32 cellular contexts compared by ENCODE assay signal in the genomic region with DNA sequence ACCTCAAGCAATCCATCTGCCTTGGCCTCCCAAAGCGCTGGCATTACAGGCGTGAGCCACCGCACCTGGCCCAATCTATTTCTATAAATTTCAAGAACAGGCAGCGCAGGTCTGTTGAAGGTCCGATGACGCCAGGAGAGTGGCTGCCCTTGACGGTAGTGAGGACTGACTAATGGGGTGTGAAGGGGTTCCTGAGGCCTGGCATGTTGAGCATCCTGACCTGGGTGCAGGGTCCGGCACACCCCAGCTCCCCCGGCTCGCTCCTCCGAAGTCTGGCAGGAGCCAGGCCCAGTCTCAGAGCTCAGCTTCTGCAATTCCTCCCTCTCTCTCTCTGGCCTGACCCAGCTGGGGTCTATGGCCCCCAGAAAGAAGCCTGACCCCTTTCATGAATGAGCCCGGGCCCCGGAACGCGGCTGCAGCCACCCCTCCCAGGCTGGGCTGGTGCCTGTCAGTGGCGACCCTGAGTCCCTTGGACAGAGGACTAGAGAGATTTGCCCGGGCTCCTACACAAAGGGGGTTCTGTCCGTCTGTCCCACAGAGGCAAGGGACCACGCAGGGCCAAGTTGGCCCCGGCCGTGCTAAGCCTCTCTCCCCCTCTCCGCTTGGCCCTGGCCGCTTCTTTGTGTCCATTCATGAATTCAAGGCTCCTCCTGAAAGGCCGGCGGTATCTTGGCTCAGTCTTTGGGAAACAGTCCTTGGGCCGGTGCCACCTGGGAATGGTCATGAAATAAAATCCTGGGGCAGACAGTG. TPM values are rescaled to one million over a fixed set of nuclear protein-coding genes. Genes with fewer than 3 reads are reported as not detected.
DNase-seq lines count a peak whose midpoint lies in the region; ATAC-seq and TF ChIP-seq lines count a peak whose summit lies in the region.
"Had no signal": no experiment of that assay in that cellular context is flagged by ENCODE, and none has a peak within 500 bp of the region (broad histone marks: within the 10 kb centered on the region; RNA-seq: fewer than 3 reads in every experiment).

No MANE protein-coding gene starts in this region.

- H3K4me3 Mint-ChIP-seq in progenitor cell of endocrine pancreas (ENCODE audit: low read depth): no peak overlapping the region
- H3K4me3 Mint-ChIP-seq: activated naive CD8-positive, alpha-beta T cell treated with anti-CD3 and anti-CD28 coated beads, Interleukin-2, amount 10 ng/mL, durations not matched to agents 7 days and 5 days; activated T-cell treated with anti-CD3 and anti-CD28 coated beads, Interleukin-2, amount 50 U/mL, for 24 hours; central memory CD8-positive, alpha-beta T cell; H9; mesothelial cell of epicardium; naive thymus-derived CD4-positive, alpha-beta T cell; stimulated activated naive CD8-positive, alpha-beta T cell treated with anti-CD3 and anti-CD28 coated beads, Interleukin-15, Interleukin-2, amounts not matched to agents 100 ng/mL and 50 ng/mL, for 24 hours; T-helper 17 cell had no signal

- H3K4me1 Mint-ChIP-seq in progenitor cell of endocrine pancreas (ENCODE audit: low read depth): no peaks in the 10 kb centered on the region
- H3K4me1 Mint-ChIP-seq: activated naive CD8-positive, alpha-beta T cell treated with anti-CD3 and anti-CD28 coated beads, Interleukin-2, amount 10 ng/mL, durations not matched to agents 7 days and 5 days; central memory CD8-positive, alpha-beta T cell; mesothelial cell of epicardium; naive thymus-derived CD4-positive, alpha-beta T cell; T-helper 17 cell had no signal

- peaks cover 2% of the 10 kb centered on the region for H3K27me3 ChIP-seq in layer of hippocampus (ENCODE audit: control insufficient read depth, insufficient read depth, low read length)
- H3K27me3 ChIP-seq: BE2C, gastrocnemius medialis, vagina had no signal

- H3K27me3 Mint-ChIP-seq in progenitor cell of endocrine pancreas: peaks cover 7% of the 10 kb centered on the region
- H3K27me3 Mint-ChIP-seq: activated T-cell treated with anti-CD3 and anti-CD28 coated beads, Interleukin-2, amount 50 U/mL, for 24 hours; stimulated activated naive CD8-positive, alpha-beta T cell treated with anti-CD3 and anti-CD28 coated beads, Interleukin-15, Interleukin-2, amounts not matched to agents 100 ng/mL and 50 ng/mL, for 24 hours had no signal

- ATAC-seq in HG02885 (IDR thresholded peaks at IDR 0.05; ENCODE audit: poor library complexity, unreplicated experiment): no peak
- ATAC-seq: gastrocnemius medialis; naive thymus-derived CD4-positive, alpha-beta T cell; T-helper 17 cell had no signal

- H3K9me3 Mint-ChIP-seq in progenitor cell of endocrine pancreas (ENCODE audit: low read depth): no peaks in the 10 kb centered on the region
- H3K9me3 Mint-ChIP-seq: activated naive CD8-positive, alpha-beta T cell treated with anti-CD3 and anti-CD28 coated beads, Interleukin-2, amount 10 ng/mL, durations not matched to agents 7 days and 5 days; activated T-cell treated with anti-CD3 and anti-CD28 coated beads, Interleukin-2, amount 50 U/mL, for 24 hours; central memory CD8-positive, alpha-beta T cell; H9; mesothelial cell of epicardium; naive thymus-derived CD4-positive, alpha-beta T cell; stimulated activated naive CD8-positive, alpha-beta T cell treated with anti-CD3 and anti-CD28 coated beads, Interleukin-15, Interleukin-2, amounts not matched to agents 100 ng/mL and 50 ng/mL, for 24 hours had no signal

- no peak for TF ChIP-seq CTCF in progenitor cell of endocrine pancreas (IDR thresholded peaks at IDR 0.05; ENCODE audit: unreplicated experiment)

- H3K27ac ChIP-seq in layer of hippocampus (ENCODE audit: low read depth, low read length): peak overlapping the region; percentile 65
- H3K27ac ChIP-seq: gastrocnemius medialis, tibial artery, vagina had no signal

- H3K27ac Mint-ChIP-seq in progenitor cell of endocrine pancreas: peak overlapping the region; percentile 6
- H3K27ac Mint-ChIP-seq: activated naive CD8-positive, alpha-beta T cell treated with anti-CD3 and anti-CD28 coated beads, Interleukin-2, amount 10 ng/mL, durations not matched to agents 7 days and 5 days; activated T-cell treated with anti-CD3 and anti-CD28 coated beads, Interleukin-2, amount 50 U/mL, for 24 hours; H9; mesothelial cell of epicardium; naive thymus-derived CD4-positive, alpha-beta T cell; stimulated activated naive CD8-positive, alpha-beta T cell treated with anti-CD3 and anti-CD28 coated beads, Interleukin-15, Interleukin-2, amounts not matched to agents 100 ng/mL and 50 ng/mL, for 24 hours; T-helper 17 cell had no signal

- peak; percentile 40 for DNase-seq in G401 (ENCODE audit: low spot score)
- DNase-seq in cerebellar cortex (ENCODE audit: low spot score): peak; percentile 31
- no peak for DNase-seq in progenitor cell of endocrine pancreas (ENCODE audit: low spot score, unreplicated experiment)
- no peak for DNase-seq in stimulated activated naive CD4-positive, alpha-beta T cell treated with Interleukin-2 at 50 U/mL for 16 hours (lab: John Stamatoyannopoulos, UW)
- no peak for DNase-seq in HPDE6-E6E7 (ENCODE audit: extremely low spot score)
- DNase-seq in HK-2 (ENCODE audit: unreplicated experiment): no peak
- DNase-seq: ACHN; activated effector memory CD4-positive, alpha-beta T cell treated with anti-CD3 and anti-CD28 coated beads, Interleukin-2, amount 50 U/mL, for 16 hours; activated naive CD8-positive, alpha-beta T cell treated with anti-CD3 and anti-CD28 coated beads, Interleukin-2, amount 10 ng/mL, durations not matched to agents 7 days and 5 days; activated T-cell treated with anti-CD3 and anti-CD28 coated beads, Interleukin-2, amount 50 U/mL, for 24 hours; BE2C; gastrocnemius medialis; islet precursor cell; Kasumi-1; naive thymus-derived CD4-positive, alpha-beta T cell; NCI-H1417 treated with DMSO at 0.1 percent for 48 hours; NCI-H2081; NCI-H526; SHP77; stimulated activated CD4-positive, alpha-beta T cell treated with anti-CD3 and anti-CD28 coated beads, Interleukin-1b, Interleukin-23, amount 100 ng/mL, for 48 hours; T-helper 17 cell; tibial artery had no signal

- H3K36me3 Mint-ChIP-seq in progenitor cell of endocrine pancreas (ENCODE audit: insufficient read depth): no peaks in the 10 kb centered on the region
- H3K36me3 Mint-ChIP-seq: activated naive CD8-positive, alpha-beta T cell treated with anti-CD3 and anti-CD28 coated beads, Interleukin-2, amount 10 ng/mL, durations not matched to agents 7 days and 5 days; mesothelial cell of epicardium; naive thymus-derived CD4-positive, alpha-beta T cell had no signal

- in situ Hi-C loops in G401 (cut with HindIII; ENCODE audit: low sequenced_read_pairs): no loop called here

RNA-seq across cellular contexts. Expression of gene MMD2, which starts 18.8 kb away (rescaled TPM):
- not detected in 2 replicates for total RNA-seq in G401 (2014; rRNA removed; shearing (Covaris generic))
- not detected in 2 replicates for total RNA-seq in progenitor cell of endocrine pancreas
- total RNA-seq: activated naive CD8-positive, alpha-beta T cell treated with anti-CD3 and anti-CD28 coated beads, Interleukin-2, amount 10 ng/mL, durations not matched to agents 7 days and 5 days; endothelial cell of umbilical vein; gastrocnemius medialis; liver; mesothelial cell of epicardium; naive thymus-derived CD4-positive, alpha-beta T cell; omental fat pad; T-helper 17 cell; vagina had no signal

RNA-seq across cellular contexts. Expression of gene RADIL, which starts 56.6 kb away (rescaled TPM):
- total RNA-seq in G401 (2014; rRNA removed; shearing (Covaris generic)): 7.3 and 14.8 TPM in 2 replicates
- total RNA-seq in progenitor cell of endocrine pancreas: 1.8 and 2.0 TPM in 2 replicates

Comparison
In these comparisons a context has a peak if more than half of its experiments do, and no peak if none do; other contexts are left out.
1. DNase-seq: peak in G401 (single experiment) and cerebellar cortex (single experiment); none in progenitor cell of endocrine pancreas (single experiment), stimulated activated naive CD4-positive, alpha-beta T cell treated with Interleukin-2 at 50 U/mL for 16 hours (single experiment), HPDE6-E6E7 (single experiment) and HK-2 (single experiment).